In genomic region chr5:140113180-140113698, GRCh38 we compare ENCODE assay signal across 8 cellular contexts. TPM values are rescaled to one million over a fixed set of nuclear protein-coding genes. Genes with fewer than 3 reads are reported as not detected.
DNase-seq lines count a peak whose midpoint lies in the region; ATAC-seq and TF ChIP-seq lines count a peak whose summit lies in the region.

No MANE protein-coding gene starts in this region.

- no peaks in the 10 kb centered on the region for H3K9me2 ChIP-seq in HCT116 (ENCODE audit: insufficient read depth)

- H3K4me2 ChIP-seq in HCT116 (ENCODE audit: low read length): peak overlapping the region; percentile 91

- H4K20me1 ChIP-seq in HCT116 (ENCODE audit: insufficient read depth): no peaks in the 10 kb centered on the region

- ATAC-seq in HCT116: peak; percentile 5
- ATAC-seq in naive thymus-derived CD4-positive, alpha-beta T cell: no peak
- ATAC-seq in GM18498 (IDR thresholded peaks at IDR 0.05; ENCODE audit: unreplicated experiment): no peak
- ATAC-seq in HG02885 (IDR thresholded peaks at IDR 0.05; ENCODE audit: poor library complexity, unreplicated experiment): no peak

- no peak for TF ChIP-seq RAD21 in HCT116 (IDR thresholded peaks at IDR 0.05; ENCODE audit: low read depth)

- peak overlapping the region; percentile 62 to 64 for H3K4me3 ChIP-seq in HCT116 (replicated peaks in 1 of 2; ENCODE audit: low read depth in 1 of 2, low read length in 2 of 2)
- peak overlapping the region; percentile 77 for H3K4me3 ChIP-seq in naive thymus-derived CD4-positive, alpha-beta T cell (ENCODE audit: low read length)

- CTCF ChIA-PET in HCT116 (lab: Charles Lee): interaction anchor here (1.2 to 1.4 kb wide), 2 partner anchors 31 to 40 kb away, joined by 3 to 4 read pairs; no protein-coding TSS in a partner anchor
- CTCF ChIA-PET in naive thymus-derived CD4-positive, alpha-beta T cell (lab: Charles Lee): interaction anchor here (5.2 kb wide), 1 partner anchor 31 kb away, joined by 30 read pairs; no protein-coding TSS in a partner anchor

- TF ChIP-seq POLR2A in HCT116 (IDR thresholded peaks at IDR 0.05; ENCODE audit: borderline replicate concordance, extremely low read depth, insufficient read depth, insufficient read length): no peak

- H3K36me3 ChIP-seq in HCT116 (ENCODE audit: control insufficient read depth in 1 of 2, insufficient read depth in 2 of 2, low read length in 2 of 2): no peaks in the 10 kb centered on the region
- H3K36me3 ChIP-seq in naive thymus-derived CD4-positive, alpha-beta T cell (ENCODE audit: control insufficient read depth in 2 of 3, insufficient read depth in 3 of 3, low read length in 3 of 3): peaks cover 0 to 4% (median 0%) of the 10 kb centered on the region in 3 experiments

- TF ChIP-seq CTCF in HCT116 (IDR thresholded peaks at IDR 0.05 in 2 of 3, conservative IDR thresholded peaks at IDR 0.05 in 1 of 3; ENCODE audit: borderline replicate concordance in 1 of 3, insufficient read depth in 1 of 3, low read depth in 2 of 3, low read length in 2 of 3): no peak

- H3K4me1 Mint-ChIP-seq in naive thymus-derived CD4-positive, alpha-beta T cell: peaks cover 52 to 95% (median 73%) of the 10 kb centered on the region in 7 donors

- no peaks in the 10 kb centered on the region for H3K27me3 ChIP-seq in HCT116 (ENCODE audit: insufficient read depth, low read length)
- H3K27me3 ChIP-seq in naive thymus-derived CD4-positive, alpha-beta T cell (ENCODE audit: control insufficient read depth in 2 of 2, insufficient read depth in 2 of 2, low read length in 2 of 2): peaks cover 0 to 7% of the 10 kb centered on the region in 2 donors

- H3K27ac Mint-ChIP-seq in naive thymus-derived CD4-positive, alpha-beta T cell: peak overlapping the region; percentile 88 to 99 (median 95)

- peaks cover 4 to 34% of the 10 kb centered on the region in 2 experiments; a peak in 3 of 4 replicates for H3K4me1 ChIP-seq in HCT116 (ENCODE audit: control insufficient read depth in 1 of 2, insufficient read depth in 2 of 2, low read length in 2 of 2)
- peaks cover 42 to 58% of the 10 kb centered on the region in 2 donors for H3K4me1 ChIP-seq in naive thymus-derived CD4-positive, alpha-beta T cell (ENCODE audit: control insufficient read depth in 2 of 2, insufficient read depth in 2 of 2, low read length in 2 of 2)

- peaks cover 0 to 4% (median 0%) of the 10 kb centered on the region in 11 donors for H3K9me3 Mint-ChIP-seq in naive thymus-derived CD4-positive, alpha-beta T cell

- intact Hi-C loops in HCT116 (cut with micrococcal nuclease): no loop called here
- intact Hi-C loops in naive thymus-derived CD4-positive, alpha-beta T cell (cut with micrococcal nuclease): loop anchor here (5.0 to 10.0 kb wide), 8 partner anchors 232 to 1758 kb away; partner anchors contain the start of genes DIAPH1 (in 1 of the 2), EGR1 (in 1 of the 2), HBEGF (in 1 of the 2) and KDM3B (in 1 of the 2)

- H3K9ac ChIP-seq in HCT116 (ENCODE audit: low read length): peak overlapping the region; percentile 69

- peaks cover 0 to 48% (median 4%) of the 10 kb centered on the region in 5 donors for H3K27me3 Mint-ChIP-seq in naive thymus-derived CD4-positive, alpha-beta T cell

- peaks cover 73% of the 10 kb centered on the region for H3K79me2 ChIP-seq in HCT116 (ENCODE audit: insufficient read depth, low read length)

- DNase-seq in AG20443 (ENCODE audit: low spot score) (peak; percentile 22), HCT116 (ENCODE audit: low read depth, low spot score) (no peak), epithelial cell of prostate (ENCODE audit: low read depth, low spot score) (no peak), midbrain (lab: John Stamatoyannopoulos, UW) (no peak)
- peak; percentile 22 to 30 for DNase-seq in activated CD4-positive, alpha-beta T cell treated with anti-CD3 and anti-CD28 coated beads, Interleukin-2, amount 50 U/mL, for 48 hours
- peak in 7 of 9 donors; percentile 8 to 49 (median 24) for DNase-seq in naive thymus-derived CD4-positive, alpha-beta T cell

- no peaks in the 10 kb centered on the region for H3K9me3 ChIP-seq in HCT116 (ENCODE audit: control insufficient read depth in 1 of 2, insufficient read depth in 1 of 2, low read depth in 1 of 2, low read length in 2 of 2)
- no peaks in the 10 kb centered on the region for H3K9me3 ChIP-seq in naive thymus-derived CD4-positive, alpha-beta T cell (ENCODE audit: control insufficient read depth in 2 of 3, low read length in 3 of 3)

- no TSS peak for BruUV-seq in HCT116 (replicated peaks; lab: Mats Ljungman, UMichigan)

- RAD21 ChIA-PET in HCT116 (lab: Charles Lee; ENCODE audit: low non-redundant PET in 1 of 2, low total read pairs in 2 of 2, uncharacterized antibody in 2 of 2, unreplicated experiment in 2 of 2): no interaction called here

- H3K36me3 Mint-ChIP-seq in naive thymus-derived CD4-positive, alpha-beta T cell: peaks cover 0 to 4% (median 0%) of the 10 kb centered on the region in 5 donors

- H3K27ac ChIP-seq in HCT116 (ENCODE audit: low read depth, low read length): peak overlapping the region; percentile 60
- H3K27ac ChIP-seq in epithelial cell of prostate: peak overlapping the region; percentile 82
- H3K27ac ChIP-seq in naive thymus-derived CD4-positive, alpha-beta T cell (ENCODE audit: low read depth, low read length): peak overlapping the region; percentile 89

- POLR2A ChIA-PET in HCT116 (lab: Charles Lee): no interaction called here
- POLR2A ChIA-PET in naive thymus-derived CD4-positive, alpha-beta T cell (lab: Charles Lee): interaction anchor here (0.7 to 8.1 kb wide), 10 partner anchors 7 to 1776 kb away, joined by 3 to 60 read pairs (median 4); partner anchors contain the start of genes CYSTM1 and FAM53C

- H2AFZ ChIP-seq in HCT116 (ENCODE audit: low read depth, low read length, poor library complexity, severe bottlenecking): no peak overlapping the region

- H3K4me3 Mint-ChIP-seq in naive thymus-derived CD4-positive, alpha-beta T cell: peak overlapping the region; percentile 86 to 97 (median 94)

TF ChIP-seq in HCT116, 20 proteins besides CTCF, POLR2A, EP300 and RAD21:
- no peak for TF ChIP-seq REST (IDR thresholded peaks at IDR 0.05; ENCODE audit: low read depth)
- TF ChIP-seq ELF1 (IDR thresholded peaks at IDR 0.05; ENCODE audit: borderline replicate concordance, low read depth): no peak
- no peak for TF ChIP-seq EGR1 (IDR thresholded peaks at IDR 0.05; ENCODE audit: low read depth)
- TF ChIP-seq, protein P1, sequence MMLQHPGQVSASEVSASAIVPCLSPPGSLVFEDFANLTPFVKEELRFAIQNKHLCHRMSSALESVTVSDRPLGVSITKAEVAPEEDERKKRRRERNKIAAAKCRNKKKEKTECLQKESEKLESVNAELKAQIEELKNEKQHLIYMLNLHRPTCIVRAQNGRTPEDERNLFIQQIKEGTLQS (IDR thresholded peaks at IDR 0.05): no peak
- TF ChIP-seq ZFX (IDR thresholded peaks at IDR 0.05): no peak

RNA-seq across cellular contexts. Expression of gene PURA, which starts 0.7 kb away (rescaled TPM):
- 15.2 TPM for total RNA-seq in HCT116 (2021; ENCODE audit: unreplicated experiment)
- 3.9 and 5.3 TPM in 2 replicates for polyA plus RNA-seq in HCT116 (2012)
- total RNA-seq in naive thymus-derived CD4-positive, alpha-beta T cell: 10 to 100 TPM; 11.6 to 33.5 (median 13.9) TPM
- polyA plus RNA-seq in naive thymus-derived CD4-positive, alpha-beta T cell: 1 to 10 TPM; 3.1 to 4.7 TPM

RNA-seq across cellular contexts. Expression of gene IGIP, which starts 12.5 kb away (rescaled TPM):
- total RNA-seq in HCT116 (2021; ENCODE audit: unreplicated experiment): 5.2 TPM
- 1.4 and 2.4 TPM in 2 replicates for polyA plus RNA-seq in HCT116 (2012)
- total RNA-seq in naive thymus-derived CD4-positive, alpha-beta T cell: 10 to 100 TPM in 2 of 5 experiments, 1 to 10 TPM in 3; 4.6 to 15.4 (median 5.1) TPM
- 1 to 10 TPM in 1 of 2 donors, under 1 TPM in 1; 0.59 to 1.0 TPM for polyA plus RNA-seq in naive thymus-derived CD4-positive, alpha-beta T cell

Comparison
In these comparisons a context has a peak if more than half of its experiments do, and no peak if none do; other contexts are left out.
1. DNase-seq: peak in AG20443 (single experiment), activated CD4-positive, alpha-beta T cell treated with anti-CD3 and anti-CD28 coated beads, Interleukin-2, amount 50 U/mL, for 48 hours (2 of 2) and naive thymus-derived CD4-positive, alpha-beta T cell (7 of 9); none in HCT116 (single experiment), epithelial cell of prostate (single experiment) and midbrain (single experiment).
2. Peak in every context shown above with its lines, with median percentiles within 50 percentile points of each other: H3K27ac ChIP-seq.